ENCODE assay signal across 2 cellular contexts in genomic region chr4:177297781-177298391, GRCh38.
TF ChIP-seq lines count a peak whose summit lies in the region.

No MANE protein-coding gene starts in this region.

TF ChIP-seq in A549, 52 proteins besides CTCF, POLR2A, EP300 and RAD21 (continued from another document):
- TF ChIP-seq CBX8 (IDR thresholded peaks at IDR 0.05) (no peak), ATOH8 (CRISPR knock-in tag; IDR thresholded peaks at IDR 0.05; ENCODE audit: low read depth) (no peak)

TF ChIP-seq in HepG2, 621 proteins besides CTCF, POLR2A, EP300 and RAD21 (continued from another document):
- no peak for TF ChIP-seq ZHX2 (IDR thresholded peaks at IDR 0.05; ENCODE audit: low read depth)
- no peak for TF ChIP-seq ZHX2 (CRISPR knock-in tag; IDR thresholded peaks at IDR 0.05; ENCODE audit: borderline replicate concordance)
- TF ChIP-seq ZBTB43 (CRISPR knock-in tag; conservative IDR thresholded peaks at IDR 0.05): no peak
- no peak for TF ChIP-seq CERS6 (CRISPR knock-in tag; IDR thresholded peaks at IDR 0.05)
- TF ChIP-seq SMARCE1 (IDR thresholded peaks at IDR 0.05; ENCODE audit: borderline replicate concordance): no peak
- no peak for TF ChIP-seq SYNCRIP (IDR thresholded peaks at IDR 0.05; ENCODE audit: insufficient read depth, low read depth, low read length)
- no peak for TF ChIP-seq PRDM10 (CRISPR knock-in tag; IDR thresholded peaks at IDR 0.05; ENCODE audit: low read depth)
- no peak for TF ChIP-seq ZNF136 (CRISPR knock-in tag; IDR thresholded peaks at IDR 0.05; ENCODE audit: low read depth)
- no peak for TF ChIP-seq ZNF329 (CRISPR knock-in tag; IDR thresholded peaks at IDR 0.05; ENCODE audit: low read depth)
- no peak for TF ChIP-seq ATF4 (CRISPR knock-in tag; IDR thresholded peaks at IDR 0.05)
- no peak for TF ChIP-seq XRCC5 (optimal IDR thresholded peaks at IDR 0.05; ENCODE audit: low read length)
- no peak for TF ChIP-seq ZBTB7B (CRISPR knock-in tag; IDR thresholded peaks at IDR 0.05)
